ENCODE assay signal across 26 cellular contexts in genomic region chrX:129520151-129520550, GRCh38. TPM values are rescaled to one million over a fixed set of nuclear protein-coding genes. Genes with fewer than 3 reads are reported as not detected.
"Had no signal": no experiment of that assay in that cellular context is flagged by ENCODE, and none has a peak within 500 bp of the region (broad histone marks: within the 10 kb centered on the region; RNA-seq: fewer than 3 reads in every experiment).

No MANE protein-coding gene starts in this region.

- H3K4me3 ChIP-seq: colonic mucosa, gastrocnemius medialis, neural progenitor cell, transverse colon had no signal

- H3K27ac Mint-ChIP-seq: activated B cell treated with CpG ODN at 0.5 μM for 24 hours; activated CD8-positive, alpha-beta memory T cell treated with anti-CD3 and anti-CD28 coated beads, Interleukin-2, amount 10 ng/mL, durations not matched to agents 7 days and 5 days; activated CD8-positive, alpha-beta T cell treated with anti-CD3 and anti-CD28 coated beads, Interleukin-2, amount 10 ng/mL, durations not matched to agents 7 days and 5 days; activated naive CD4-positive, alpha-beta T cell treated with anti-CD3 and anti-CD28 coated beads, Interleukin-2, amount 50 U/mL, for 24 hours; activated naive CD8-positive, alpha-beta T cell treated with anti-CD3 and anti-CD28 coated beads, Interleukin-2, amount 50 U/mL, for 24 hours; activated T-helper 2 cell treated with anti-CD3 and anti-CD28 coated beads, Interferon-gamma antibody, Interleukin-2, Interleukin-4, amounts not matched to agents 10 μg/mL and 5 μg/mL and 100 μg/mL, durations not matched to agents 14 hours and 24 hours and 36 hours; immature natural killer cell; naive B cell; neural progenitor cell; T-helper 17 cell had no signal

- H3K9me3 Mint-ChIP-seq: activated B cell treated with CpG ODN at 0.5 μM for 24 hours; activated naive CD4-positive, alpha-beta T cell treated with anti-CD3 and anti-CD28 coated beads, Interleukin-2, amount 50 U/mL, for 24 hours; activated naive CD8-positive, alpha-beta T cell treated with anti-CD3 and anti-CD28 coated beads, Interleukin-2, amount 50 U/mL, for 24 hours; activated T-helper 2 cell treated with anti-CD3 and anti-CD28 coated beads, Interferon-gamma antibody, Interleukin-2, Interleukin-4, amounts not matched to agents 10 μg/mL and 5 μg/mL and 100 μg/mL, durations not matched to agents 14 hours and 24 hours and 36 hours; neural progenitor cell had no signal

- H3K27ac ChIP-seq: colonic mucosa, gastrocnemius medialis, neural progenitor cell, transverse colon had no signal

- H3K9ac ChIP-seq: neural progenitor cell had no signal

- H3K4me1 ChIP-seq: colonic mucosa, gastrocnemius medialis, neural progenitor cell, testis had no signal

- H3K4me2 ChIP-seq: neural progenitor cell had no signal

- H3K36me3 Mint-ChIP-seq: activated CD8-positive, alpha-beta memory T cell treated with anti-CD3 and anti-CD28 coated beads, Interleukin-2, amount 10 ng/mL, durations not matched to agents 7 days and 5 days; activated naive CD4-positive, alpha-beta T cell treated with anti-CD3 and anti-CD28 coated beads, Interleukin-2, amount 50 U/mL, for 24 hours; immature natural killer cell had no signal

- H3K27me3 ChIP-seq: gastrocnemius medialis, neural progenitor cell, testis had no signal

- H3K9me3 ChIP-seq: colonic mucosa, gastrocnemius medialis, testis, transverse colon had no signal

- H2AFZ ChIP-seq: neural progenitor cell had no signal

- H3K4me3 Mint-ChIP-seq: activated B cell treated with CpG ODN at 0.5 μM for 24 hours; activated CD8-positive, alpha-beta memory T cell treated with anti-CD3 and anti-CD28 coated beads, Interleukin-2, amount 10 ng/mL, durations not matched to agents 7 days and 5 days; activated CD8-positive, alpha-beta T cell treated with anti-CD3 and anti-CD28 coated beads, Interleukin-2, amount 10 ng/mL, durations not matched to agents 7 days and 5 days; activated naive CD4-positive, alpha-beta T cell treated with anti-CD3 and anti-CD28 coated beads, Interleukin-2, amount 50 U/mL, for 24 hours; activated naive CD8-positive, alpha-beta T cell treated with anti-CD3 and anti-CD28 coated beads, Interleukin-2, amount 50 U/mL, for 24 hours; immature natural killer cell; naive B cell; neural progenitor cell; T-helper 17 cell had no signal

- DNase-seq: activated B cell treated with CpG ODN at 0.5 μM for 24 hours; activated CD4-positive, alpha-beta T cell treated with anti-CD3 and anti-CD28 coated beads, Interleukin-2, amount 50 U/mL, for 1 hour; activated CD8-positive, alpha-beta memory T cell treated with anti-CD3 and anti-CD28 coated beads, Interleukin-2, amount 10 ng/mL, durations not matched to agents 7 days and 5 days; activated CD8-positive, alpha-beta T cell treated with anti-CD3 and anti-CD28 coated beads, Interleukin-2, amount 10 ng/mL, durations not matched to agents 7 days and 5 days; activated naive CD8-positive, alpha-beta T cell treated with anti-CD3 and anti-CD28 coated beads, Interleukin-2, amount 50 U/mL, for 24 hours; activated T-cell treated with anti-CD3 and anti-CD28 coated beads, Interleukin-2, amount 50 U/mL, for 48 hours; colonic mucosa; effector CD8-positive, alpha-beta T cell; gastrocnemius medialis; head of caudate nucleus; hypothalamus; immature natural killer cell; kidney; left colon; mammary epithelial cell; naive B cell; occipital lobe; right cardiac atrium; stimulated activated CD4-positive, alpha-beta T cell treated with anti-CD3 and anti-CD28 coated beads, Interleukin-2, amount 100 ng/mL, for 48 hours; stimulated activated naive CD4-positive, alpha-beta T cell treated with Interleukin-2 at 50 U/mL for 16 hours; T-helper 17 cell; testis; transverse colon had no signal

- ATAC-seq: activated CD8-positive, alpha-beta memory T cell treated with anti-CD3 and anti-CD28 coated beads, Interleukin-2, amount 10 ng/mL, durations not matched to agents 7 days and 5 days; activated CD8-positive, alpha-beta T cell treated with anti-CD3 and anti-CD28 coated beads, Interleukin-2, amount 10 ng/mL, durations not matched to agents 7 days and 5 days; activated naive CD8-positive, alpha-beta T cell treated with anti-CD3 and anti-CD28 coated beads, Interleukin-2, amount 50 U/mL, for 24 hours; gastrocnemius medialis; right cardiac atrium; T-helper 17 cell had no signal

- H3K36me3 ChIP-seq: colonic mucosa, gastrocnemius medialis, neural progenitor cell, transverse colon had no signal

- H3K27me3 Mint-ChIP-seq: activated naive CD4-positive, alpha-beta T cell treated with anti-CD3 and anti-CD28 coated beads, Interleukin-2, amount 50 U/mL, for 24 hours had no signal

RNA-seq across cellular contexts. Expression of gene SMARCA1, which starts 3.1 kb away (rescaled TPM):
- total RNA-seq: activated CD8-positive, alpha-beta memory T cell treated with anti-CD3 and anti-CD28 coated beads, Interleukin-2, amount 10 ng/mL, durations not matched to agents 7 days and 5 days; activated CD8-positive, alpha-beta T cell treated with anti-CD3 and anti-CD28 coated beads, Interleukin-2, amount 10 ng/mL, durations not matched to agents 7 days and 5 days had no signal
